Comparison of ENCODE assay signal across 1 cellular context in genomic region chr6:36874443-36875249, GRCh38.
TF ChIP-seq lines count a peak whose summit lies in the region.

Gene PPIL1, minus strand, starts transcription at chr6:36874803. Its CDS starts 31 bp downstream, at chr6:36874772.

TF ChIP-seq in K562, 482 proteins besides CTCF, POLR2A, EP300 and RAD21 (continued from another document and continues in another):
- TF ChIP-seq ZNF407 (IDR thresholded peaks at IDR 0.05; ENCODE audit: low read depth) (peak; percentile 37; the same call in 1 of the 2 replicates), BDP1 (IDR thresholded peaks at IDR 0.05; ENCODE audit: insufficient read depth, insufficient read length) (no peak), PTRF (tag; IDR thresholded peaks at IDR 0.05) (no peak), CREB1 (IDR thresholded peaks at IDR 0.05) (peak; percentile 61), CREB1 (CRISPR knock-in tag; IDR thresholded peaks at IDR 0.05) (peak; percentile 66; the same call in 1 of the 2 replicates), KAT7 (CRISPR knock-in tag; IDR thresholded peaks at IDR 0.05; ENCODE audit: borderline replicate concordance) (peak; percentile 94; the same call in 1 of the 2 replicates), BCOR (IDR thresholded peaks at IDR 0.05) (peak; percentile 70), THRB (CRISPR knock-in tag; conservative IDR thresholded peaks at IDR 0.05) (no peak; the same call in 1 of the 2 replicates), YY1 (IDR thresholded peaks at IDR 0.05; ENCODE audit: borderline replicate concordance in 1 of 3, control insufficient read depth in 1 of 3, extremely low read depth in 1 of 3, insufficient read depth in 3 of 3, insufficient read length in 1 of 3, insufficient replicate concordance in 2 of 3, low read depth in 1 of 3, low read length in 2 of 3) (peak; percentile 67 to 95 (median 92)), OTX1 (CRISPR knock-in tag; IDR thresholded peaks at IDR 0.05) (no peak), AFF4 (CRISPR knock-in tag; IDR thresholded peaks at IDR 0.05) (peak; percentile 91; the same call in 1 of the 2 replicates), GTF3C2 (IDR thresholded peaks at IDR 0.05; ENCODE audit: borderline replicate concordance, extremely low read depth, insufficient read length) (no peak), NFIX (CRISPR knock-in tag; IDR thresholded peaks at IDR 0.05; ENCODE audit: low read depth) (peak; percentile 71), FOXA1 (IDR thresholded peaks at IDR 0.05; ENCODE audit: borderline replicate concordance) (no peak), RHOXF2B (CRISPR knock-in tag; conservative IDR thresholded peaks at IDR 0.05) (peak; percentile 90; the same call in 1 of the 2 replicates), MYBL2 (IDR thresholded peaks at IDR 0.05; ENCODE audit: low read depth) (no peak), MYBL2 (CRISPR knock-in tag; IDR thresholded peaks at IDR 0.05; ENCODE audit: borderline replicate concordance) (no peak), RAD51 (IDR thresholded peaks at IDR 0.05; ENCODE audit: borderline replicate concordance, low read depth) (no peak; the same call in 1 of the 2 replicates), MCM2 (IDR thresholded peaks at IDR 0.05; ENCODE audit: low read depth) (no peak), TCF3 (CRISPR knock-in tag; IDR thresholded peaks at IDR 0.05) (0 out of 2 replicates have a peak, but pooled peaks have one; percentile 3), ZNF274 (IDR thresholded peaks at IDR 0.05; ENCODE audit: borderline replicate concordance, low read depth, low read length) (no peak), CCNT2 (IDR thresholded peaks at IDR 0.05; ENCODE audit: borderline replicate concordance, extremely low read depth, insufficient read length, low read depth, low read length) (no peak), ZNF184 (CRISPR knock-in tag; IDR thresholded peaks at IDR 0.05) (no peak), HIVEP1 (CRISPR knock-in tag; IDR thresholded peaks at IDR 0.05) (no peak), ZNF445 (CRISPR knock-in tag; IDR thresholded peaks at IDR 0.05; ENCODE audit: low read depth) (no peak), FUS (optimal IDR thresholded peaks at IDR 0.05; ENCODE audit: low read depth, low read length) (no peak), USF1 (CRISPR knock-in tag; IDR thresholded peaks at IDR 0.05) (no peak), TRIM28 (IDR thresholded peaks at IDR 0.05) (peak; percentile 80), IRF2 (CRISPR knock-in tag; IDR thresholded peaks at IDR 0.05) (no peak), ETS1 (conservative IDR thresholded peaks at IDR 0.05; ENCODE audit: control insufficient read depth, low read depth, low read length) (peak; percentile 81), MNT (conservative IDR thresholded peaks at IDR 0.05) (peak; percentile 99), ZNF277 (CRISPR knock-in tag; IDR thresholded peaks at IDR 0.05; ENCODE audit: borderline replicate concordance) (no peak), CEBPB (tag; IDR thresholded peaks at IDR 0.05) (no peak), RBM39 (optimal IDR thresholded peaks at IDR 0.05; ENCODE audit: low read depth, low read length) (peak; percentile 18), HMG20A (CRISPR knock-in tag; conservative IDR thresholded peaks at IDR 0.05) (no peak), PHB (CRISPR knock-in tag; IDR thresholded peaks at IDR 0.05) (no peak), GATAD2B (IDR thresholded peaks at IDR 0.05; ENCODE audit: borderline replicate concordance) (peak; percentile 48; the same call in 1 of the 2 replicates), SETDB1 (IDR thresholded peaks at IDR 0.05; ENCODE audit: low read length) (no peak), ZNF165 (CRISPR knock-in tag; IDR thresholded peaks at IDR 0.05; ENCODE audit: borderline replicate concordance) (no peak), ZNF583 (CRISPR knock-in tag; IDR thresholded peaks at IDR 0.05) (0 out of 2 replicates have a peak, but pooled peaks have one; percentile 76)
